ENCODE assay signal across 3 cellular contexts in the genomic region with DNA sequence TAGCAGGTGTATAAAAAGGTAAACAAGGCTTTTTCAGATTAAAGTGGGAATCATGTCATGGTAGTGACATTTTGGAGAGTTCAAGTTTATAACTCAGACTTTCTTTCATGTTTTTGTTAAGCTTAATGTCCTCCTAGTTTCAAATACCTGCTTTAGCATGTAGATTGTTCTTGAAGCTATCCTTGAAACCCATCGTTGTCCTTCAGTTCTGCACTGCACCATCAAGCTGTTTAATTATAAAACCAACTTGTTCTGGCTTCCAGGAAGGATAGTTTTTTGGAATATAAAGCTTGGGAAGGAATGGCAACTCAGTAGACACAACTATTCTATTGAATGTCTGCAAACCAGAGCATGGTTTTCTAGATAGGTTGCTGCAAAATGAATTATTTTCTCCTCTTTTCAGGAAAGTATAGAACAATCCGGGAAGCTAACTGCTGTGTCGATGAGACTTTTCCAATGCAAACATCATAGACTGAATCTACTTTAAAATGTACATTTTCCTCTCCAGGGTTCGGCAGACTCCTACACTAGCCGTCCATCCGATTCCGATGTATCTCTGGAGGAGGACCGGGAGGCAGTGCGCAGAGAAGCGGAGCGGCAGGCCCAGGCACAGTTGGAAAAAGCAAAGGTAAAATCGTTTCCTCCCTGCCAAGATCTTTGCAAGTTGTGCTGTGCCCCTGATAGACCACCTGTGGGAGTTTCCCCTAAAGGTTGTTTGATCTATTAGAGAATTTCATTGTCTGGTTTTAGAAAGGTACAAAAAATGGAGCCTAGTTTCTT.
TF ChIP-seq lines count a peak whose summit lies in the region.

No MANE protein-coding gene starts in this region.

TF ChIP-seq in GM23338, 12 proteins besides CTCF, POLR2A, EP300 and RAD21:
- TF ChIP-seq, protein P1, sequence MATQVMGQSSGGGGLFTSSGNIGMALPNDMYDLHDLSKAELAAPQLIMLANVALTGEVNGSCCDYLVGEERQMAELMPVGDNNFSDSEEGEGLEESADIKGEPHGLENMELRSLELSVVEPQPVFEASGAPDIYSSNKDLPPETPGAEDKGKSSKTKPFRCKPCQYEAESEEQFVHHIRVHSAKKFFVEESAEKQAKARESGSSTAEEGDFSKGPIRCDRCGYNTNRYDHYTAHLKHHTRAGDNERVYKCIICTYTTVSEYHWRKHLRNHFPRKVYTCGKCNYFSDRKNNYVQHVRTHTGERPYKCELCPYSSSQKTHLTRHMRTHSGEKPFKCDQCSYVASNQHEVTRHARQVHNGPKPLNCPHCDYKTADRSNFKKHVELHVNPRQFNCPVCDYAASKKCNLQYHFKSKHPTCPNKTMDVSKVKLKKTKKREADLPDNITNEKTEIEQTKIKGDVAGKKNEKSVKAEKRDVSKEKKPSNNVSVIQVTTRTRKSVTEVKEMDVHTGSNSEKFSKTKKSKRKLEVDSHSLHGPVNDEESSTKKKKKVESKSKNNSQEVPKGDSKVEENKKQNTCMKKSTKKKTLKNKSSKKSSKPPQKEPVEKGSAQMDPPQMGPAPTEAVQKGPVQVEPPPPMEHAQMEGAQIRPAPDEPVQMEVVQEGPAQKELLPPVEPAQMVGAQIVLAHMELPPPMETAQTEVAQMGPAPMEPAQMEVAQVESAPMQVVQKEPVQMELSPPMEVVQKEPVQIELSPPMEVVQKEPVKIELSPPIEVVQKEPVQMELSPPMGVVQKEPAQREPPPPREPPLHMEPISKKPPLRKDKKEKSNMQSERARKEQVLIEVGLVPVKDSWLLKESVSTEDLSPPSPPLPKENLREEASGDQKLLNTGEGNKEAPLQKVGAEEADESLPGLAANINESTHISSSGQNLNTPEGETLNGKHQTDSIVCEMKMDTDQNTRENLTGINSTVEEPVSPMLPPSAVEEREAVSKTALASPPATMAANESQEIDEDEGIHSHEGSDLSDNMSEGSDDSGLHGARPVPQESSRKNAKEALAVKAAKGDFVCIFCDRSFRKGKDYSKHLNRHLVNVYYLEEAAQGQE (IDR thresholded peaks at IDR 0.05; ENCODE audit: unreplicated experiment): no peak
- no peak for TF ChIP-seq EZH2phosphoT487 (IDR thresholded peaks at IDR 0.05; ENCODE audit: unreplicated experiment)
- TF ChIP-seq JUNB (IDR thresholded peaks at IDR 0.05; ENCODE audit: unreplicated experiment): no peak
- no peak for TF ChIP-seq POLR2AphosphoS5 (IDR thresholded peaks at IDR 0.05; ENCODE audit: low read depth)
- no peak for TF ChIP-seq EZH2 (IDR thresholded peaks at IDR 0.05; ENCODE audit: low read depth, unreplicated experiment)
TF ChIP-seq in GM23338: peak in this region for 0.

TF ChIP-seq in WTC11, 78 proteins besides CTCF, POLR2A, EP300 and RAD21 (continued from another document):
- TF ChIP-seq ATF2 (CRISPR knock-in tag; IDR thresholded peaks at IDR 0.05; ENCODE audit: borderline replicate concordance, low read depth) (no peak), NFE2L1 (CRISPR knock-in tag; IDR thresholded peaks at IDR 0.05) (no peak), GTF2I (CRISPR knock-in tag; conservative IDR thresholded peaks at IDR 0.05) (no peak), FOXP1 (CRISPR knock-in tag; IDR thresholded peaks at IDR 0.05; ENCODE audit: borderline replicate concordance) (no peak), SOX15 (CRISPR knock-in tag; IDR thresholded peaks at IDR 0.05) (no peak), CREB1 (CRISPR knock-in tag; IDR thresholded peaks at IDR 0.05) (no peak), ZNF121 (CRISPR knock-in tag; IDR thresholded peaks at IDR 0.05) (no peak), CDX4 (CRISPR knock-in tag; IDR thresholded peaks at IDR 0.05; ENCODE audit: borderline replicate concordance) (no peak), TCF7 (CRISPR knock-in tag; IDR thresholded peaks at IDR 0.05; ENCODE audit: low read depth) (no peak), ZNF219 (CRISPR knock-in tag; IDR thresholded peaks at IDR 0.05; ENCODE audit: borderline replicate concordance) (no peak)
- TF ChIP-seq, protein P2, sequence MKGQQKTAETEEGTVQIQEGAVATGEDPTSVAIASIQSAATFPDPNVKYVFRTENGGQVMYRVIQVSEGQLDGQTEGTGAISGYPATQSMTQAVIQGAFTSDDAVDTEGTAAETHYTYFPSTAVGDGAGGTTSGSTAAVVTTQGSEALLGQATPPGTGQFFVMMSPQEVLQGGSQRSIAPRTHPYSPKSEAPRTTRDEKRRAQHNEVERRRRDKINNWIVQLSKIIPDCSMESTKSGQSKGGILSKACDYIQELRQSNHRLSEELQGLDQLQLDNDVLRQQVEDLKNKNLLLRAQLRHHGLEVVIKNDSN (CRISPR knock-in tag; IDR thresholded peaks at IDR 0.05): no peak
- TF ChIP-seq, protein P3, sequence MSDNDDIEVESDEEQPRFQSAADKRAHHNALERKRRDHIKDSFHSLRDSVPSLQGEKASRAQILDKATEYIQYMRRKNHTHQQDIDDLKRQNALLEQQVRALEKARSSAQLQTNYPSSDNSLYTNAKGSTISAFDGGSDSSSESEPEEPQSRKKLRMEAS (CRISPR knock-in tag; IDR thresholded peaks at IDR 0.05): no peak

TF ChIP-seq in neural cell, 6 proteins besides CTCF, POLR2A, EP300 and RAD21 (continued from another document):
- TF ChIP-seq SMC3 (conservative IDR thresholded peaks at IDR 0.05; ENCODE audit: poor library complexity) (no peak), EZH2 (IDR thresholded peaks at IDR 0.05; ENCODE audit: borderline replicate concordance, insufficient read depth, low read length, poor library complexity, severe bottlenecking) (no peak)
- TF ChIP-seq, protein P1 (IDR thresholded peaks at IDR 0.05; ENCODE audit: borderline replicate concordance): no peak
